ENCODE assay signal across 9 cellular contexts in the genomic region with DNA sequence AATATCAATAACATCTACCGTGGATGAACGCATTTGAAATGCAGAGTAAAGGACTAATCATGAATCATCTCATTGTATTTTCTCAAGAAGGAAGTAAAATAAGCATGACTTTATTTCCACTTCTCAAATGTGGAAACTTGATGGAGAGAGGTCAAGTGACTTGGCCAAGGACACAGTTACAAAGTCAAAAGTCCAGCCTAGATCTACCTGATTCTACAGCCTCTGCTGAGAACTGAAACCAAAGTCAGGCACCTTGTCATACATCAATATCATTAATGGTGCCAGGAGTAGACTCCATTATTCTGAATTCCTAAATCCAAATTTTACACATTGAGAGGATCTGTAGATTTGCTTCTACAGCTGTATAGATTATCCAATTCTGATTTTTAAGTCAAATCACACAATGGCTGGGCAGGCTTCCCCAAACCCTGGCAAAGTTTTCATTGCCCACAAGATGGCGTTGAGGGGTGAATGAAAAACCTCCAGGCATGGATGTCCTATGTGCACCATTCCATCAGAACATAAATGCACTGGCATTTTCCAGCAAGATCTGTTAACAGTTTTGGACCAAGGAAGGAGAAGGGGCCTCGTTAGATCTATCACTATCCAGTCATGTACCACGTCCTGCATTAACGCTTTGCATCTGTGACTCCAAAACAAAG.
DNase-seq lines count a peak whose midpoint lies in the region; TF ChIP-seq lines count a peak whose summit lies in the region.
"Had no signal": no experiment of that assay in that cellular context is flagged by ENCODE, and none has a peak within 500 bp of the region (broad histone marks: within the 10 kb centered on the region; RNA-seq: fewer than 3 reads in every experiment).

No MANE protein-coding gene starts in this region.

- H3K4me3 ChIP-seq in OCI-LY3 (ENCODE audit: low read length): no peak overlapping the region
- H3K4me3 ChIP-seq in prostate gland: no peak overlapping the region
- H3K4me3 ChIP-seq: SK-N-MC had no signal

- H3K9me3 ChIP-seq in OCI-LY3 (ENCODE audit: insufficient read depth, low read length) (no peaks in the 10 kb centered on the region), prostate gland (no peaks in the 10 kb centered on the region)

- H3K36me3 Mint-ChIP-seq in T-helper 2 cell treated with Interferon-gamma antibody and Interleukin-4, amounts not matched to agents 5 μg/mL and 100 μg/mL, for 36 hours (ENCODE audit: low read depth): no peaks in the 10 kb centered on the region
- no peaks in the 10 kb centered on the region for H3K36me3 Mint-ChIP-seq in activated naive CD4-positive, alpha-beta T cell treated with anti-CD3 and anti-CD28 coated beads, Interleukin-2, amount 10 ng/mL, durations not matched to agents 7 days and 5 days

- TF ChIP-seq CTCF in GM13977 (IDR thresholded peaks at IDR 0.05; ENCODE audit: extremely low read depth, insufficient read depth, missing control alignments): peak; percentile 26
- TF ChIP-seq CTCF in OCI-LY3 (IDR thresholded peaks at IDR 0.05; ENCODE audit: low read depth, low read length): peak; percentile 88
- peak in 3 of 4 experiments; percentile 31 to 59 (median 54) for TF ChIP-seq CTCF in prostate gland (IDR thresholded peaks at IDR 0.05)

- CTCF ChIA-PET in activated naive CD4-positive, alpha-beta T cell treated with anti-CD3 and anti-CD28 coated beads, Interleukin-2, amount 10 ng/mL, durations not matched to agents 7 days and 5 days (lab: Charles Lee): no interaction called here

- H3K9ac ChIP-seq in OCI-LY3 (ENCODE audit: low read length): no peak overlapping the region

- DNase-seq in GM13977 (ENCODE audit: low spot score): no peak
- peak; percentile 48 for DNase-seq in fibroblast of gingiva (ENCODE audit: low read depth)
- peak; percentile 38 for DNase-seq in prostate gland (ENCODE audit: low spot score)
- no peak for DNase-seq in T-helper 2 cell treated with Interferon-gamma antibody and Interleukin-4, amounts not matched to agents 5 μg/mL and 100 μg/mL, for 36 hours (ENCODE audit: low spot score)
- DNase-seq in activated naive CD4-positive, alpha-beta T cell treated with anti-CD3 and anti-CD28 coated beads, Interleukin-2, amount 10 ng/mL, durations not matched to agents 7 days and 5 days: no peak
- no peak for DNase-seq in stimulated activated CD4-positive, alpha-beta T cell treated with anti-CD3 and anti-CD28 coated beads, Interleukin-4, amount 100 ng/mL, for 4 hours
- no peak for DNase-seq in kidney glomerular epithelial cell (lab: John Stamatoyannopoulos, UW)

- WGBS in prostate gland: 65% methylated on average over 6 of the region's 6 CpGs

- H3K4me1 Mint-ChIP-seq in T-helper 2 cell treated with Interferon-gamma antibody and Interleukin-4, amounts not matched to agents 5 μg/mL and 100 μg/mL, for 36 hours (ENCODE audit: low read depth): peaks cover 7% of the 10 kb centered on the region
- no peaks in the 10 kb centered on the region for H3K4me1 Mint-ChIP-seq in activated naive CD4-positive, alpha-beta T cell treated with anti-CD3 and anti-CD28 coated beads, Interleukin-2, amount 10 ng/mL, durations not matched to agents 7 days and 5 days

- H3K4me3 Mint-ChIP-seq in T-helper 2 cell treated with Interferon-gamma antibody and Interleukin-4, amounts not matched to agents 5 μg/mL and 100 μg/mL, for 36 hours: no peak overlapping the region
- no peak overlapping the region for H3K4me3 Mint-ChIP-seq in activated naive CD4-positive, alpha-beta T cell treated with anti-CD3 and anti-CD28 coated beads, Interleukin-2, amount 10 ng/mL, durations not matched to agents 7 days and 5 days

- H3K79me2 ChIP-seq in OCI-LY3 (ENCODE audit: low read length): no peaks in the 10 kb centered on the region

- no peaks in the 10 kb centered on the region for H3K27me3 Mint-ChIP-seq in T-helper 2 cell treated with Interferon-gamma antibody and Interleukin-4, amounts not matched to agents 5 μg/mL and 100 μg/mL, for 36 hours (ENCODE audit: low read depth)
- no peaks in the 10 kb centered on the region for H3K27me3 Mint-ChIP-seq in activated naive CD4-positive, alpha-beta T cell treated with anti-CD3 and anti-CD28 coated beads, Interleukin-2, amount 10 ng/mL, durations not matched to agents 7 days and 5 days

- peak overlapping the region; percentile 6; the same call in 1 of the 2 replicates for H2AFZ ChIP-seq in OCI-LY3 (ENCODE audit: low read depth, low read length)

- H3K27ac Mint-ChIP-seq in T-helper 2 cell treated with Interferon-gamma antibody and Interleukin-4, amounts not matched to agents 5 μg/mL and 100 μg/mL, for 36 hours: no peak overlapping the region
- no peak overlapping the region for H3K27ac Mint-ChIP-seq in activated naive CD4-positive, alpha-beta T cell treated with anti-CD3 and anti-CD28 coated beads, Interleukin-2, amount 10 ng/mL, durations not matched to agents 7 days and 5 days

- H3K4me2 ChIP-seq in OCI-LY3 (ENCODE audit: low read length): peak overlapping the region; percentile 15; the same call in 1 of the 2 replicates

- H3K4me1 ChIP-seq in OCI-LY3 (ENCODE audit: low read length) (no peaks in the 10 kb centered on the region), prostate gland (replicated peaks) (no peaks in the 10 kb centered on the region)

- in situ Hi-C loops in GM13977 (cut with MboI; ENCODE audit: low pct_unique_long_range_greater_than_20kb, low sequenced_read_pairs, unreplicated experiment): no loop called here

- intact Hi-C loops in prostate gland (cut with DNase I): loop anchor here (10.0 kb wide), 1 partner anchor 429 kb away; no protein-coding TSS in a partner anchor

- H3K36me3 ChIP-seq in OCI-LY3 (replicated peaks; ENCODE audit: low read depth, low read length): no peaks in the 10 kb centered on the region
- H3K36me3 ChIP-seq in prostate gland: no peaks in the 10 kb centered on the region

- no peaks in the 10 kb centered on the region for H3K9me3 Mint-ChIP-seq in T-helper 2 cell treated with Interferon-gamma antibody and Interleukin-4, amounts not matched to agents 5 μg/mL and 100 μg/mL, for 36 hours
- H3K9me3 Mint-ChIP-seq in activated naive CD4-positive, alpha-beta T cell treated with anti-CD3 and anti-CD28 coated beads, Interleukin-2, amount 10 ng/mL, durations not matched to agents 7 days and 5 days: no peaks in the 10 kb centered on the region

- 0 out of 2 replicates have a peak, but pooled peaks cover 6% of the 10 kb centered on the region for H3K27me3 ChIP-seq in OCI-LY3 (ENCODE audit: low read depth, low read length)
- no peaks in the 10 kb centered on the region for H3K27me3 ChIP-seq in prostate gland (replicated peaks; ENCODE audit: insufficient read depth)

- H3K27ac ChIP-seq in OCI-LY3 (ENCODE audit: low read length) (no peak overlapping the region), prostate gland (no peak overlapping the region)
- H3K27ac ChIP-seq: SK-N-MC had no signal

- no peak for TF ChIP-seq POLR2A in prostate gland (IDR thresholded peaks at IDR 0.05)

- H4K20me1 ChIP-seq in OCI-LY3 (ENCODE audit: insufficient read depth, low read length): no peaks in the 10 kb centered on the region

Comparison
In these comparisons a context has a peak if more than half of its experiments do, and no peak if none do; other contexts are left out.
1. DNase-seq: peak in fibroblast of gingiva (single experiment) and prostate gland (single experiment); none in GM13977 (single experiment), T-helper 2 cell treated with Interferon-gamma antibody and Interleukin-4, amounts not matched to agents 5 μg/mL and 100 μg/mL, for 36 hours (single experiment), activated naive CD4-positive, alpha-beta T cell treated with anti-CD3 and anti-CD28 coated beads, Interleukin-2, amount 10 ng/mL, durations not matched to agents 7 days and 5 days (single experiment), stimulated activated CD4-positive, alpha-beta T cell treated with anti-CD3 and anti-CD28 coated beads, Interleukin-4, amount 100 ng/mL, for 4 hours (0 of 2) and kidney glomerular epithelial cell (single experiment).
2. CTCF ChIP-seq: peak in every context shown above with its lines; median percentile 88 in OCI-LY3; 54 in prostate gland; 26 in GM13977.